Comparison of ENCODE assay signal across 9 cellular contexts in genomic region chr1:201945157-201945556, GRCh38.
DNase-seq lines count a peak whose midpoint lies in the region; ATAC-seq and TF ChIP-seq lines count a peak whose summit lies in the region.
"Had no signal": no experiment of that assay in that cellular context is flagged by ENCODE, and none has a peak within 500 bp of the region (broad histone marks: within the 10 kb centered on the region; RNA-seq: fewer than 3 reads in every experiment).

No MANE protein-coding gene starts in this region.

- no peaks in the 10 kb centered on the region for H3K36me3 ChIP-seq in BLaER1 treated with 17β-estradiol and CSF1 and Interleukin-3, amounts not matched to agents 10 nM and 100 nM
- no peaks in the 10 kb centered on the region for H3K36me3 ChIP-seq in OCI-LY3 (replicated peaks; ENCODE audit: low read depth, low read length)
- no peaks in the 10 kb centered on the region for H3K36me3 ChIP-seq in parathyroid adenoma (ENCODE audit: control insufficient read depth, insufficient read depth, low read length)

- POLR2A ChIA-PET in RWPE1 (lab: Yijun Ruan, JAX; ENCODE audit: low non-redundant PET): interaction anchor here (1.5 kb wide), 1 partner anchor 10 kb away, joined by 5 read pairs; the partner anchor contains the start of gene TIMM17A

- DNase-seq in fibroblast of peridontal ligament (ENCODE audit: extremely low read depth) (peak; percentile 41), KBM-7 (no peak), RWPE1 (ENCODE audit: low spot score) (no peak), globus pallidus (ENCODE audit: low spot score) (no peak)

- ATAC-seq in GM18861 (IDR thresholded peaks at IDR 0.05; ENCODE audit: unreplicated experiment): no peak
- ATAC-seq: Panc1 had no signal

- peak overlapping the region in 7 of 11 experiments; percentile 0 to 29 (median 8); a peak in 8 of 22 replicates for H3K4me2 ChIP-seq in BLaER1 treated with 17β-estradiol and CSF1 and Interleukin-3, amounts not matched to agents 10 nM and 100 nM
- no peak overlapping the region for H3K4me2 ChIP-seq in OCI-LY3 (ENCODE audit: low read length)
- peak overlapping the region; percentile 95 for H3K4me2 ChIP-seq in parathyroid adenoma (ENCODE audit: low read length)

- no peak overlapping the region for H3K4me3 ChIP-seq in BLaER1 treated with 17β-estradiol and CSF1 and Interleukin-3, amounts not matched to agents 10 nM and 100 nM
- H3K4me3 ChIP-seq in OCI-LY3 (ENCODE audit: low read length): no peak overlapping the region
- H3K4me3 ChIP-seq in parathyroid adenoma (ENCODE audit: low read depth, low read length): peak overlapping the region; percentile 68

- no peak overlapping the region for H3K27ac ChIP-seq in BLaER1 treated with 17β-estradiol and CSF1 and Interleukin-3, amounts not matched to agents 10 nM and 100 nM
- H3K27ac ChIP-seq in OCI-LY3 (ENCODE audit: low read length) (no peak overlapping the region), parathyroid adenoma (peak overlapping the region; percentile 64), RWPE1 (no peak overlapping the region)

- peaks cover 0 to 13% (median 5%) of the 10 kb centered on the region in 10 experiments; a peak in 5 of 20 replicates for H3K4me1 ChIP-seq in BLaER1 treated with 17β-estradiol and CSF1 and Interleukin-3, amounts not matched to agents 10 nM and 100 nM
- H3K4me1 ChIP-seq in OCI-LY3 (ENCODE audit: low read length): no peaks in the 10 kb centered on the region
- peaks cover 5% of the 10 kb centered on the region for H3K4me1 ChIP-seq in parathyroid adenoma

- 0 out of 22 replicates have a peak, but pooled peaks cover 0 to 4% (median 0%) of the 10 kb centered on the region in 11 experiments for H4K20me1 ChIP-seq in BLaER1 treated with 17β-estradiol and CSF1 and Interleukin-3, amounts not matched to agents 10 nM and 100 nM
- H4K20me1 ChIP-seq in OCI-LY3 (ENCODE audit: insufficient read depth, low read length): no peaks in the 10 kb centered on the region

- H3K9me3 ChIP-seq in BLaER1 treated with 17β-estradiol and CSF1 and Interleukin-3, amounts not matched to agents 10 nM and 100 nM (replicated peaks in 1 of 11): peaks cover 0 to 7% (median 0%) of the 10 kb centered on the region in 11 experiments; a peak in 1 of 22 replicates
- no peaks in the 10 kb centered on the region for H3K9me3 ChIP-seq in OCI-LY3 (ENCODE audit: insufficient read depth, low read length)
- H3K9me3 ChIP-seq in parathyroid adenoma (ENCODE audit: control insufficient read depth, low read length): no peaks in the 10 kb centered on the region

- peaks cover 40 to 55% (median 53%) of the 10 kb centered on the region in 11 experiments for H3K27me3 ChIP-seq in BLaER1 treated with 17β-estradiol and CSF1 and Interleukin-3, amounts not matched to agents 10 nM and 100 nM
- H3K27me3 ChIP-seq in OCI-LY3 (ENCODE audit: low read depth, low read length): peaks cover 25% of the 10 kb centered on the region
- H3K27me3 ChIP-seq in parathyroid adenoma (ENCODE audit: control insufficient read depth, insufficient read depth, low read length): no peaks in the 10 kb centered on the region

- H2AFZ ChIP-seq in OCI-LY3 (ENCODE audit: low read depth, low read length) (no peak overlapping the region), parathyroid adenoma (peak overlapping the region; percentile 81)

- CTCF ChIA-PET in RWPE1 (lab: Yijun Ruan, JAX): interaction anchor here (0.5 to 1.7 kb wide), 9 partner anchors 9 to 1096 kb away, joined by 3 to 21 read pairs (median 5); no protein-coding TSS in a partner anchor

- TF ChIP-seq CTCF in OCI-LY3 (IDR thresholded peaks at IDR 0.05; ENCODE audit: low read depth, low read length) (peak; percentile 24), parathyroid adenoma (IDR thresholded peaks at IDR 0.05) (peak; percentile 30), RWPE1 (conservative IDR thresholded peaks at IDR 0.05; ENCODE audit: low read depth) (no peak)

- H3K79me2 ChIP-seq in OCI-LY3 (ENCODE audit: low read length) (no peaks in the 10 kb centered on the region), parathyroid adenoma (no peaks in the 10 kb centered on the region)

- H3K9ac ChIP-seq in BLaER1 treated with 17β-estradiol and CSF1 and Interleukin-3, amounts not matched to agents 10 nM and 100 nM: no peak overlapping the region
- H3K9ac ChIP-seq in OCI-LY3 (ENCODE audit: low read length) (no peak overlapping the region), parathyroid adenoma (no peak overlapping the region)

- in situ Hi-C loops in KBM-7 (cut with MboI; ENCODE audit: low pct_unique_long_range_greater_than_20kb, low sequenced_read_pairs): no loop called here
